16 cellular contexts compared by ENCODE assay signal in the genomic region with DNA sequence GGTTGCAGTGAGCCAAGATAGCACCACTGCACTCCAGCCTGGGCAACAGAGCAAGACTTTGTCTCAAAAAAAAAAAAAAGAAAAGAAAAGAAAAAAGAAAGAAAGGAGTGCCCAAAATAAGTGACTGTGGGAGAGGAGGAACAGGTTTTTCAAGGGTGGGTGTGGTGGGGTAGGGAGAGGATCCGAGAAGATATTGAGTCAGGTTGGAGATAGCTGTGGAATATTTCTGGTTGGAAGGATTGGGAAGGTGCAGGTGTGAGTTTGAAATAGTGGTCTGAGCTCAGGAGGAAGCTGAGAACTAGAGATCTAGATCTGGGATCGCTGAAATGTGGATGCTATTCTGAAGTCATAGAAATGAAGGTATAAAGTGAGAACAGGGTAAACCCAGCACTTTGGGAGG. TPM values are rescaled to one million over a fixed set of nuclear protein-coding genes. Genes with fewer than 3 reads are reported as not detected.
DNase-seq lines count a peak whose midpoint lies in the region; FAIRE-seq and TF ChIP-seq lines count a peak whose summit lies in the region.
"Had no signal": no experiment of that assay in that cellular context is flagged by ENCODE, and none has a peak within 500 bp of the region (broad histone marks: within the 10 kb centered on the region; RNA-seq: fewer than 3 reads in every experiment).

No MANE protein-coding gene starts in this region.

- DNase-seq in T-helper 2 cell treated with Interferon-gamma antibody and Interleukin-4, amounts not matched to agents 5 μg/mL and 100 μg/mL, for 36 hours (ENCODE audit: low spot score): no peak
- DNase-seq in T-helper 2 cell: no peak
- peak; percentile 14 for DNase-seq in LoVo (ENCODE audit: low spot score)
- no peak for DNase-seq in chondrocyte (ENCODE audit: low spot score)
- DNase-seq in neural progenitor cell (ENCODE audit: low spot score): no peak
- DNase-seq in DMS114 treated with DMSO at 0.1 percent for 48 hours (lab: John Stamatoyannopoulos, UW; ENCODE audit: unreplicated experiment): no peak
- DNase-seq in D721Med (ENCODE audit: insufficient read length, low spot score): no peak
- DNase-seq in NCI-H1105 treated with DMSO at 0.1 percent for 48 hours (lab: John Stamatoyannopoulos, UW): no peak
- DNase-seq: 8988T; effector memory CD4-positive, alpha-beta T cell; NCI-H1436 treated with DMSO at 0.1 percent for 48 hours; NCI-H510A treated with DMSO at 0.1 percent for 48 hours; sigmoid colon had no signal

- FAIRE-seq in D721Med (lab: Jason Lieb, UNC): no peak

- peaks cover 47% of the 10 kb centered on the region for H3K36me3 Mint-ChIP-seq in T-helper 2 cell treated with Interferon-gamma antibody and Interleukin-4, amounts not matched to agents 5 μg/mL and 100 μg/mL, for 36 hours (ENCODE audit: low read depth)
- H3K36me3 Mint-ChIP-seq in chondrocyte (ENCODE audit: low read depth) (peaks cover 2% of the 10 kb centered on the region), neural progenitor cell (peaks cover 25% of the 10 kb centered on the region)

- no peak overlapping the region for H3K9ac ChIP-seq in neural progenitor cell

- H3K4me1 Mint-ChIP-seq in T-helper 2 cell treated with Interferon-gamma antibody and Interleukin-4, amounts not matched to agents 5 μg/mL and 100 μg/mL, for 36 hours (ENCODE audit: low read depth): peaks cover 51% of the 10 kb centered on the region
- H3K4me1 Mint-ChIP-seq in chondrocyte (ENCODE audit: low read depth): peaks cover 62% of the 10 kb centered on the region
- H3K4me1 Mint-ChIP-seq in neural progenitor cell: peaks cover 8% of the 10 kb centered on the region

- peaks cover 7% of the 10 kb centered on the region for H3K9me3 Mint-ChIP-seq in T-helper 2 cell treated with Interferon-gamma antibody and Interleukin-4, amounts not matched to agents 5 μg/mL and 100 μg/mL, for 36 hours
- no peaks in the 10 kb centered on the region for H3K9me3 Mint-ChIP-seq in chondrocyte (ENCODE audit: low read depth)
- peaks cover 6% of the 10 kb centered on the region for H3K9me3 Mint-ChIP-seq in neural progenitor cell

- H3K79me2 ChIP-seq in neural progenitor cell (ENCODE audit: low read depth): peaks cover 50% of the 10 kb centered on the region

- TF ChIP-seq CTCF in chondrocyte (IDR thresholded peaks at IDR 0.05) (no peak), neural progenitor cell (IDR thresholded peaks at IDR 0.05) (no peak), D721Med (IDR thresholded peaks at IDR 0.05; ENCODE audit: insufficient read depth, missing control alignments) (no peak)

- H3K4me3 Mint-ChIP-seq in T-helper 2 cell treated with Interferon-gamma antibody and Interleukin-4, amounts not matched to agents 5 μg/mL and 100 μg/mL, for 36 hours: peak overlapping the region; percentile 60
- H3K4me3 Mint-ChIP-seq in chondrocyte (ENCODE audit: unreplicated experiment): no peak overlapping the region
- peak overlapping the region; percentile 35 for H3K4me3 Mint-ChIP-seq in neural progenitor cell

- no peaks in the 10 kb centered on the region for H3K36me3 ChIP-seq in neural progenitor cell

- H3F3A ChIP-seq in neural progenitor cell (ENCODE audit: low read depth): no peaks in the 10 kb centered on the region

- H2AFZ ChIP-seq in neural progenitor cell (replicated peaks): no peak overlapping the region

- no peak overlapping the region for H3K4me2 ChIP-seq in neural progenitor cell

- H3K27ac Mint-ChIP-seq in T-helper 2 cell treated with Interferon-gamma antibody and Interleukin-4, amounts not matched to agents 5 μg/mL and 100 μg/mL, for 36 hours: peak overlapping the region; percentile 72
- H3K27ac Mint-ChIP-seq in chondrocyte (ENCODE audit: unreplicated experiment) (peak overlapping the region; percentile 91), neural progenitor cell (no peak overlapping the region)

- H3K4me3 ChIP-seq in neural progenitor cell: no peak overlapping the region
- H3K4me3 ChIP-seq: sigmoid colon had no signal

- no peaks in the 10 kb centered on the region for H3K9me3 ChIP-seq in neural progenitor cell (ENCODE audit: low read depth)
- H3K9me3 ChIP-seq: sigmoid colon had no signal

- H4K20me1 ChIP-seq in neural progenitor cell (ENCODE audit: low read depth): peaks cover 8% of the 10 kb centered on the region

- no peak overlapping the region for H3K27ac ChIP-seq in neural progenitor cell

- H3K27me3 ChIP-seq in neural progenitor cell: no peaks in the 10 kb centered on the region
- H3K27me3 ChIP-seq: sigmoid colon had no signal

- no peaks in the 10 kb centered on the region for H3K27me3 Mint-ChIP-seq in T-helper 2 cell treated with Interferon-gamma antibody and Interleukin-4, amounts not matched to agents 5 μg/mL and 100 μg/mL, for 36 hours (ENCODE audit: low read depth)
- no peaks in the 10 kb centered on the region for H3K27me3 Mint-ChIP-seq in chondrocyte (ENCODE audit: low read depth)
- no peaks in the 10 kb centered on the region for H3K27me3 Mint-ChIP-seq in neural progenitor cell (ENCODE audit: insufficient read depth, low read depth)

- no peaks in the 10 kb centered on the region for H3K4me1 ChIP-seq in neural progenitor cell

RNA-seq across cellular contexts. Expression of gene SCAMP2, which starts 7.8 kb away (rescaled TPM):
- total RNA-seq in chondrocyte (67.4 to 75.5 TPM (median 67.9 TPM) in 3 replicates), neural progenitor cell (ENCODE audit: low replicate concordance) (19.4 and 44.5 TPM in 2 replicates)

RNA-seq across cellular contexts. Expression of gene ULK3, which starts 22.4 kb away (rescaled TPM):
- total RNA-seq in chondrocyte (24.3 to 29.0 TPM (median 24.5 TPM) in 3 replicates), neural progenitor cell (ENCODE audit: low replicate concordance) (22.7 and 37.4 TPM in 2 replicates)

RNA-seq across cellular contexts. Expression of gene MPI, which starts 24.5 kb away (rescaled TPM):
- 27.6 to 29.2 TPM (median 28.2 TPM) in 3 replicates for total RNA-seq in chondrocyte
- total RNA-seq in neural progenitor cell (ENCODE audit: low replicate concordance): 77.7 and 106 TPM in 2 replicates

RNA-seq across cellular contexts. Expression of gene CPLX3, which starts 38.9 kb away (rescaled TPM):
- total RNA-seq in chondrocyte: not detected in 3 replicates
- total RNA-seq in neural progenitor cell (ENCODE audit: low replicate concordance): not detected in 2 replicates
- total RNA-seq: IMR-90, kidney epithelial cell, myocyte had no signal

RNA-seq across cellular contexts. Expression of gene FAM219B, which starts 41.3 kb away (rescaled TPM):
- total RNA-seq in chondrocyte (78.0 to 97.6 TPM (median 89.9 TPM) in 3 replicates), neural progenitor cell (ENCODE audit: low replicate concordance) (120 and 124 TPM in 2 replicates)
